In genomic region chr13:31846182-31846938, GRCh38 we compare ENCODE assay signal across 1 cellular context.
TF ChIP-seq lines count a peak whose summit lies in the region.

No MANE protein-coding gene starts in this region.

TF ChIP-seq in H1, 55 proteins besides CTCF, POLR2A, EP300 and RAD21:
- 0 out of 2 replicates have a peak, but pooled peaks have one; percentile 33 for TF ChIP-seq RBBP5 (IDR thresholded peaks at IDR 0.05; ENCODE audit: borderline replicate concordance, low read depth, low read length)
- TF ChIP-seq EGR1 (IDR thresholded peaks at IDR 0.05; ENCODE audit: borderline replicate concordance, low read depth, low read length): peak; percentile 40; the same call in 1 of the 2 replicates
- TF ChIP-seq EZH2 (IDR thresholded peaks at IDR 0.05; ENCODE audit: low read depth, low read length, severe bottlenecking): no peak
- no peak for TF ChIP-seq CBX8 (IDR thresholded peaks at IDR 0.05; ENCODE audit: borderline replicate concordance, low read depth, low read length)
- TF ChIP-seq TBP (IDR thresholded peaks at IDR 0.05; ENCODE audit: low read depth, low read length): 0 out of 2 replicates have a peak, but pooled peaks have one; percentile 12
- TF ChIP-seq RFX5 (IDR thresholded peaks at IDR 0.05; ENCODE audit: borderline replicate concordance, low read depth, low read length): no peak
- TF ChIP-seq, protein P1, sequence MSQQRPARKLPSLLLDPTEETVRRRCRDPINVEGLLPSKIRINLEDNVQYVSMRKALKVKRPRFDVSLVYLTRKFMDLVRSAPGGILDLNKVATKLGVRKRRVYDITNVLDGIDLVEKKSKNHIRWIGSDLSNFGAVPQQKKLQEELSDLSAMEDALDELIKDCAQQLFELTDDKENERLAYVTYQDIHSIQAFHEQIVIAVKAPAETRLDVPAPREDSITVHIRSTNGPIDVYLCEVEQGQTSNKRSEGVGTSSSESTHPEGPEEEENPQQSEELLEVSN (IDR thresholded peaks at IDR 0.05): no peak
- 0 out of 2 replicates have a peak, but pooled peaks have one; percentile 30 for TF ChIP-seq MAX (IDR thresholded peaks at IDR 0.05)
- TF ChIP-seq PHF8 (conservative IDR thresholded peaks at IDR 0.05; ENCODE audit: low read depth, low read length): no peak
- no peak for TF ChIP-seq JUND (IDR thresholded peaks at IDR 0.05; ENCODE audit: low read length)
- peak; percentile 57; the same call in 1 of the 2 replicates for TF ChIP-seq TAF1 (IDR thresholded peaks at IDR 0.05; ENCODE audit: low read depth, low read length)
- no peak for TF ChIP-seq GABPA (IDR thresholded peaks at IDR 0.05; ENCODE audit: borderline replicate concordance, insufficient read depth, low read length)
- no peak for TF ChIP-seq TCF12 (IDR thresholded peaks at IDR 0.05; ENCODE audit: low read depth, low read length)
- peak; percentile 70; the same call in 1 of the 2 replicates for TF ChIP-seq FOSL1 (IDR thresholded peaks at IDR 0.05; ENCODE audit: insufficient read depth, low read depth, low read length)
- no peak for TF ChIP-seq RNF2 (IDR thresholded peaks at IDR 0.05; ENCODE audit: borderline replicate concordance, low read depth, low read length, missing control alignments, poor library complexity, severe bottlenecking)
- TF ChIP-seq, protein P2, sequence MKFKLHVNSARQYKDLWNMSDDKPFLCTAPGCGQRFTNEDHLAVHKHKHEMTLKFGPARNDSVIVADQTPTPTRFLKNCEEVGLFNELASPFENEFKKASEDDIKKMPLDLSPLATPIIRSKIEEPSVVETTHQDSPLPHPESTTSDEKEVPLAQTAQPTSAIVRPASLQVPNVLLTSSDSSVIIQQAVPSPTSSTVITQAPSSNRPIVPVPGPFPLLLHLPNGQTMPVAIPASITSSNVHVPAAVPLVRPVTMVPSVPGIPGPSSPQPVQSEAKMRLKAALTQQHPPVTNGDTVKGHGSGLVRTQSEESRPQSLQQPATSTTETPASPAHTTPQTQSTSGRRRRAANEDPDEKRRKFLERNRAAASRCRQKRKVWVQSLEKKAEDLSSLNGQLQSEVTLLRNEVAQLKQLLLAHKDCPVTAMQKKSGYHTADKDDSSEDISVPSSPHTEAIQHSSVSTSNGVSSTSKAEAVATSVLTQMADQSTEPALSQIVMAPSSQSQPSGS (IDR thresholded peaks at IDR 0.05; ENCODE audit: low read length): no peak
- no peak for TF ChIP-seq SRF (IDR thresholded peaks at IDR 0.05; ENCODE audit: low read depth, low read length)
- TF ChIP-seq NRF1 (IDR thresholded peaks at IDR 0.05; ENCODE audit: low read depth, low read length): 0 out of 2 replicates have a peak, but pooled peaks have one; percentile 11
- no peak for TF ChIP-seq BCL11A (IDR thresholded peaks at IDR 0.05; ENCODE audit: low read depth in 2 of 2, low read length in 2 of 2)
- TF ChIP-seq CREB1 (IDR thresholded peaks at IDR 0.05): peak; percentile 26; the same call in 1 of the 2 replicates
- no peak for TF ChIP-seq BACH1 (IDR thresholded peaks at IDR 0.05; ENCODE audit: low read length)
- TF ChIP-seq KDM4A (IDR thresholded peaks at IDR 0.05; ENCODE audit: low read depth, low read length, severe bottlenecking): peak; percentile 92
- TF ChIP-seq SP4 (IDR thresholded peaks at IDR 0.05; ENCODE audit: low read length): no peak
